8 cellular contexts compared by ENCODE assay signal in genomic region chr20:41692479-41693135, GRCh38.
A peak's percentile ranks its signal among the peaks of the same experiment; 100 is the strongest.
DNase-seq lines count a peak whose midpoint lies in the region; ATAC-seq, FAIRE-seq and TF ChIP-seq lines count a peak whose summit lies in the region.

No MANE protein-coding gene starts in this region.

- H3K36me3 ChIP-seq in Loucy (ENCODE audit: insufficient read depth, low read length) (no peaks in the 10 kb centered on the region), SU-DHL-6 (ENCODE audit: low read length) (no peaks in the 10 kb centered on the region), adipocyte (ENCODE audit: control insufficient read depth, insufficient read depth, low read length, severe bottlenecking) (no peaks in the 10 kb centered on the region), heart right ventricle (no peaks in the 10 kb centered on the region), transverse colon (no peaks in the 10 kb centered on the region)

- H3K27ac ChIP-seq in SU-DHL-6 (ENCODE audit: low read depth, low read length) (peak overlapping the region; percentile 66), heart right ventricle (peak overlapping the region; percentile 81 to 99 (median 93)), transverse colon (peak overlapping the region; percentile 89 to 93 (median 90))

- H2AFZ ChIP-seq in Loucy (ENCODE audit: low read length) (peak overlapping the region; percentile 98), SU-DHL-6 (ENCODE audit: low read depth, low read length, severe bottlenecking) (peak overlapping the region; percentile 93)

- H4K20me1 ChIP-seq in Loucy (ENCODE audit: insufficient read depth, low read length, poor library complexity, severe bottlenecking) (no peaks in the 10 kb centered on the region), SU-DHL-6 (ENCODE audit: low read depth, low read length) (no peaks in the 10 kb centered on the region)

- TF ChIP-seq EP300 in transverse colon (IDR thresholded peaks at IDR 0.05; ENCODE audit: low read depth): no peak

- H3K4me2 ChIP-seq in Loucy (ENCODE audit: low read depth, low read length, poor library complexity, severe bottlenecking) (peak overlapping the region; percentile 91), SU-DHL-6 (ENCODE audit: low read depth, low read length, poor library complexity, severe bottlenecking) (peak overlapping the region; percentile 68)

- no peaks in the 10 kb centered on the region for H3K9me2 ChIP-seq in Loucy (replicated peaks; ENCODE audit: low read depth, low read length)
- H3K9me2 ChIP-seq in SU-DHL-6 (replicated peaks; ENCODE audit: insufficient read depth, low read length): no peaks in the 10 kb centered on the region

- intact Hi-C loops in heart right ventricle (cut with DNase I): loop anchor here in 5 of 10 donors (2.0 to 10.0 kb wide), 10 partner anchors 74 to 352 kb away; partner anchors contain the start of genes CHD6 (in 4 of the 5) and LPIN3 (in 2 of the 5)
- intact Hi-C loops in transverse colon (cut with DNase I; ENCODE audit: low total_unique reads): no loop called here

- peaks cover 12% of the 10 kb centered on the region for H3K4me1 ChIP-seq in Loucy (ENCODE audit: insufficient read depth, low read length, poor library complexity, severe bottlenecking)
- peaks cover 39% of the 10 kb centered on the region for H3K4me1 ChIP-seq in adipocyte (ENCODE audit: control insufficient read depth, insufficient read depth, low read length)
- peaks cover 0 to 16% (median 6%) of the 10 kb centered on the region in 9 donors for H3K4me1 ChIP-seq in heart right ventricle
- H3K4me1 ChIP-seq in transverse colon: peaks cover 0 to 20% (median 0%) of the 10 kb centered on the region in 4 donors

- H3K79me2 ChIP-seq in Loucy (ENCODE audit: insufficient read depth, low read length): no peaks in the 10 kb centered on the region
- no peaks in the 10 kb centered on the region for H3K79me2 ChIP-seq in SU-DHL-6 (ENCODE audit: insufficient read depth, low read length)

- DNase-seq in Daoy (ENCODE audit: low read depth) (peak; percentile 70), H54 (ENCODE audit: insufficient read length, low spot score) (peak; percentile 16), adipocyte (ENCODE audit: low read depth) (peak; percentile 77), heart right ventricle (peak; percentile 86 to 89), pons (ENCODE audit: low spot score) (peak; percentile 86), transverse colon (peak; percentile 85)

- peak overlapping the region; percentile 92 for H3K4me3 ChIP-seq in Loucy (ENCODE audit: low read length, poor library complexity, severe bottlenecking)
- peak overlapping the region; percentile 66 for H3K4me3 ChIP-seq in SU-DHL-6 (ENCODE audit: insufficient read depth, low read length, poor library complexity, severe bottlenecking)
- peak overlapping the region; percentile 95 for H3K4me3 ChIP-seq in adipocyte (ENCODE audit: low read length)
- H3K4me3 ChIP-seq in heart right ventricle: peak overlapping the region; percentile 62 to 95 (median 82)
- peak overlapping the region; percentile 65 to 84 (median 65) for H3K4me3 ChIP-seq in transverse colon

- in situ Hi-C loops in transverse colon (cut with MboI; ENCODE audit: low pct_ligation_motif_present in 1 of 4, low pct_unique_long_range_greater_than_20kb in 1 of 4, low sequenced_read_pairs in 3 of 4): no loop called here

- 0 out of 2 replicates have a peak, but pooled peaks have one; percentile 31 for TF ChIP-seq POLR2A in H54 (IDR thresholded peaks at IDR 0.05; ENCODE audit: low read depth, low read length)
- no peak for TF ChIP-seq POLR2A in transverse colon (IDR thresholded peaks at IDR 0.05)

- FAIRE-seq in H54 (lab: Jason Lieb, UNC): no peak

- ATAC-seq in heart right ventricle: peak; percentile 87 to 95 (median 92)

- 5% methylated on average over 29 of the region's 29 CpGs for WGBS in heart right ventricle, 2 donors
- 12% methylated on average over 16 of the region's 29 CpGs; no CpG with 5 or more reads in 1 of the 2 donors for WGBS in transverse colon (ENCODE audit: low coverage in 1 of 2), 2 donors

- TF ChIP-seq CTCF in Loucy (conservative IDR thresholded peaks at IDR 0.05; ENCODE audit: low read length) (no peak), SU-DHL-6 (IDR thresholded peaks at IDR 0.05; ENCODE audit: insufficient read depth, low read length, poor library complexity, severe bottlenecking) (no peak), heart right ventricle (IDR thresholded peaks at IDR 0.05) (no peak), transverse colon (IDR thresholded peaks at IDR 0.05) (no peak)

- H3K9ac ChIP-seq in Loucy (ENCODE audit: low read depth, low read length, poor library complexity, severe bottlenecking) (peak overlapping the region; percentile 82), SU-DHL-6 (ENCODE audit: low read length) (peak overlapping the region; percentile 71), adipocyte (ENCODE audit: low read length) (peak overlapping the region; percentile 95)

- H3K27me3 ChIP-seq in Loucy (ENCODE audit: insufficient read depth, low read length, poor library complexity, severe bottlenecking) (peaks cover 5% of the 10 kb centered on the region), SU-DHL-6 (ENCODE audit: low read length) (no peaks in the 10 kb centered on the region), adipocyte (replicated peaks; ENCODE audit: control insufficient read depth, insufficient read depth, low read length) (no peaks in the 10 kb centered on the region), heart right ventricle (peaks cover 0 to 5% (median 0%) of the 10 kb centered on the region in 7 donors), transverse colon (no peaks in the 10 kb centered on the region)

- H3F3A ChIP-seq in Loucy (ENCODE audit: low read depth): no peaks in the 10 kb centered on the region
- peaks cover 5% of the 10 kb centered on the region; the same call in 1 of the 2 replicates for H3F3A ChIP-seq in SU-DHL-6 (ENCODE audit: insufficient read depth)

- H3K9me3 ChIP-seq in Loucy (ENCODE audit: insufficient read depth, low read depth, low read length): no peaks in the 10 kb centered on the region
- H3K9me3 ChIP-seq in SU-DHL-6 (ENCODE audit: insufficient read depth, low read length): no peaks in the 10 kb centered on the region
- no peaks in the 10 kb centered on the region for H3K9me3 ChIP-seq in adipocyte (ENCODE audit: control insufficient read depth, low read length)
- H3K9me3 ChIP-seq in heart right ventricle: no peaks in the 10 kb centered on the region
- no peaks in the 10 kb centered on the region for H3K9me3 ChIP-seq in transverse colon

Comparison
In these comparisons a context has a peak if more than half of its experiments do, and no peak if none do; other contexts are left out.
1. Peak in every context shown above with its lines: DNase-seq, ATAC-seq, H3K4me3 ChIP-seq and H3K27ac ChIP-seq.
2. DNase-seq: peak in every context shown above with its lines; median percentile 88 in heart right ventricle; 86 in pons; 85 in transverse colon; 77 in adipocyte; 70 in Daoy; 16 in H54.